Comparison of ENCODE assay signal across 11 cellular contexts in genomic region chr13:75647126-75647784, GRCh38. TPM values are rescaled to one million over a fixed set of nuclear protein-coding genes. Genes with fewer than 3 reads are reported as not detected.
A peak's percentile ranks its signal among the peaks of the same experiment; 100 is the strongest.
DNase-seq lines count a peak whose midpoint lies in the region; ATAC-seq and TF ChIP-seq lines count a peak whose summit lies in the region.
"Had no signal": no experiment of that assay in that cellular context is flagged by ENCODE, and none has a peak within 500 bp of the region (broad histone marks: within the 10 kb centered on the region; RNA-seq: fewer than 3 reads in every experiment).

No MANE protein-coding gene starts in this region.

- 85 to 95% methylated on average over 1 of the region's 1 CpG for WGBS in sigmoid colon, 2 donors

- no peaks in the 10 kb centered on the region for H3K4me1 ChIP-seq in sigmoid colon

- TF ChIP-seq POLR2A in sigmoid colon (IDR thresholded peaks at IDR 0.05) = no peak

- peak; percentile 71 for ATAC-seq in GM18499 (IDR thresholded peaks at IDR 0.05; ENCODE audit: insufficient read depth, unreplicated experiment)
- ATAC-seq in GM21381 (IDR thresholded peaks at IDR 0.05; ENCODE audit: unreplicated experiment) = peak; percentile 72
- peak; percentile 80 for ATAC-seq in HG03095 (IDR thresholded peaks at IDR 0.05; ENCODE audit: unreplicated experiment)

- no peaks in the 10 kb centered on the region for H3K27me3 ChIP-seq in sigmoid colon

- no peak overlapping the region for H3K27ac ChIP-seq in sigmoid colon

- DNase-seq in epithelial cell of esophagus (ENCODE audit: low read depth) (peak; percentile 43), sigmoid colon (no peak), NCI-H1930 (lab: John Stamatoyannopoulos, UW) (no peak), SW 1271 (lab: John Stamatoyannopoulos, UW) (no peak)
- no peak for DNase-seq in stimulated activated CD4-positive, alpha-beta T cell treated with anti-CD3 and anti-CD28 coated beads, Interleukin-2, amount 100 ng/mL, for 48 hours
- DNase-seq: CD4-positive, alpha-beta T cell; cerebellar nuclear complex; H9 had no signal

- intact Hi-C loops in sigmoid colon (cut with DNase I) = no loop called here

- H3K4me3 ChIP-seq in epithelial cell of esophagus (ENCODE audit: low read length) = no peak overlapping the region
- no peak overlapping the region for H3K4me3 ChIP-seq in sigmoid colon

- TF ChIP-seq CTCF in epithelial cell of esophagus (IDR thresholded peaks at IDR 0.05; ENCODE audit: insufficient read depth, low read depth, low read length, missing control alignments) (no peak), sigmoid colon (IDR thresholded peaks at IDR 0.05) (no peak)

- H3K9me3 ChIP-seq in sigmoid colon = no peaks in the 10 kb centered on the region

- no peak for TF ChIP-seq EP300 in sigmoid colon (IDR thresholded peaks at IDR 0.05)

- H3K36me3 ChIP-seq in sigmoid colon = no peaks in the 10 kb centered on the region

RNA-seq across cellular contexts. Expression of gene LMO7, which starts 11.1 kb away (rescaled TPM):
- total RNA-seq in sigmoid colon = 10 to 100 TPM in 2 of 4 donors, 1 to 10 TPM in 2; 5.0 to 19.4 (median 10.2) TPM
- 10 to 100 TPM; 39.0 to 66.4 (median 56.6) TPM for polyA plus RNA-seq in sigmoid colon
